12 cellular contexts compared by ENCODE assay signal in the genomic region with DNA sequence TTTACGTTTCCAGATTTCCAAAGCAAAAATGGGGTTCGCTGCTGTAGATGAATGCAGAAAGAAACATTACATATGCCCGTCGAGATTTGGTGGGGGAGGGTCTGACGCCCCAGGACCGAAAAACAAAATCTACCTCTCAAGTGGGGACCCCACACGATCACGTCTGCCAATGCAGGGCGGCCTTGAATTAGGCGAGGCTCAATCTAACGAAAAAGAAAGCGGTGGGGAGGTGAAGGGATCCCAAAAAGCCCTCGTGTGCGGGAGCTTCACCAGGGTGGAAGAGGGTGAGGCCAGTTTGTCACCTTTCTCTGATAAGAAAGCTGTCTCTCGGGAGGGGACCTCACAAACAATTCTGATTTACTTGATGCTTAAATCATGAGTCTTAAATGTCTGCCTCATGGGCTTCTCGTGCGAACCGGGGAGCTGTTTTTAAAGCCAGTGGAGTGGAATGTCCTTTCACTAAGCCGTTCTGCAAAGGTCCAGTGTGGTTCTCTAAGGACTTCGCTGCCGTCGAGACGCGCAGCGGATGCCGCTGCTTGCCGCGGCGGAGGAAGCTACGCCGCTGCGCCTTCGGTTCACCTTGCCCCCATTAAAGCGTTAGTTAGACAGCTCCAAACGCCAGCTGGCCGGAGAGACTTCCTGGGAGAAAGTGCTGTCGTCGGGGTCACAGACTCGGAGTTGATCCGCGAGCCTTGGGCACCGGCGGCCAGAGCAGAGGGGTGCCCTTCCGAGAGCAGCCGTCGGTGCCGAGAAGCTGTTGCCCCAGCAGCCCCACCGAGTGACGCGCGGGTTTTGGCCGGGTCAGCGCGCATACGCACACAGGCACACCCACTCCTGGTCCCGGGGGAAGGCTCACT. TPM values are rescaled to one million over a fixed set of nuclear protein-coding genes. Genes with fewer than 3 reads are reported as not detected.
DNase-seq lines count a peak whose midpoint lies in the region; ATAC-seq and TF ChIP-seq lines count a peak whose summit lies in the region.
"Had no signal": no experiment of that assay in that cellular context is flagged by ENCODE, and none has a peak within 500 bp of the region (broad histone marks: within the 10 kb centered on the region; RNA-seq: fewer than 3 reads in every experiment).

No MANE protein-coding gene starts in this region.

- peaks cover 48% of the 10 kb centered on the region for H3K4me1 ChIP-seq in BLaER1

- no peaks in the 10 kb centered on the region for H3K36me3 ChIP-seq in BLaER1
- H3K36me3 ChIP-seq: stomach had no signal

- H3K4me1 Mint-ChIP-seq in activated naive CD8-positive, alpha-beta T cell treated with anti-CD3 and anti-CD28 coated beads for 36 hours = peaks cover 31% of the 10 kb centered on the region
- peaks cover 18 to 41% (median 26%) of the 10 kb centered on the region in 3 donors for H3K4me1 Mint-ChIP-seq in naive B cell

- H3K4me3 Mint-ChIP-seq in activated naive CD8-positive, alpha-beta T cell treated with anti-CD3 and anti-CD28 coated beads for 36 hours = peak overlapping the region; percentile 29
- H3K4me3 Mint-ChIP-seq in naive B cell = peak overlapping the region; percentile 40 to 84 (median 76)

- H4K20me1 ChIP-seq in BLaER1 = peaks cover 47% of the 10 kb centered on the region

- H3K9me3 ChIP-seq in BLaER1 = peaks cover 20% of the 10 kb centered on the region

- H3K27ac ChIP-seq in BLaER1 = no peak overlapping the region
- H3K27ac ChIP-seq: stomach had no signal

- H3K4me3 ChIP-seq in BLaER1 (peak overlapping the region; percentile 66; the same call in 1 of the 2 replicates), GM12864 (ENCODE audit: low read depth, low read length) (peak overlapping the region; percentile 55; the same call in 1 of the 2 replicates)

- no peak overlapping the region for H3K27ac Mint-ChIP-seq in activated naive CD8-positive, alpha-beta T cell treated with anti-CD3 and anti-CD28 coated beads for 36 hours
- H3K27ac Mint-ChIP-seq in naive B cell = peak overlapping the region; percentile 38 to 99 (median 70)

- H3K27me3 ChIP-seq in BLaER1 = peaks cover 84% of the 10 kb centered on the region

- H3K4me2 ChIP-seq in BLaER1 = peak overlapping the region; percentile 98

- no peaks in the 10 kb centered on the region for H3K9me3 Mint-ChIP-seq in activated naive CD8-positive, alpha-beta T cell treated with anti-CD3 and anti-CD28 coated beads for 36 hours
- peaks cover under 1 to 31% (median 7%) of the 10 kb centered on the region in 7 donors for H3K9me3 Mint-ChIP-seq in naive B cell

- no peaks in the 10 kb centered on the region for H3K36me3 Mint-ChIP-seq in activated naive CD8-positive, alpha-beta T cell treated with anti-CD3 and anti-CD28 coated beads for 36 hours
- peaks cover 3% of the 10 kb centered on the region in 2 donors for H3K36me3 Mint-ChIP-seq in naive B cell

- DNase-seq in GM12864 (ENCODE audit: low read depth) (no peak), naive B cell (no peak), NCI-H1048 (lab: John Stamatoyannopoulos, UW) (no peak), NCI-H2196 treated with DMSO at 0.1 percent for 48 hours (lab: John Stamatoyannopoulos, UW; ENCODE audit: unreplicated experiment) (no peak), AG08396 (ENCODE audit: low spot score) (no peak)
- DNase-seq in activated naive CD8-positive, alpha-beta T cell treated with anti-CD3 and anti-CD28 coated beads for 36 hours = peak; percentile 9
- DNase-seq: NCI-H510A treated with DMSO at 0.1 percent for 48 hours, stomach, T-helper 9 cell had no signal

- no peak for TF ChIP-seq CTCF in GM12864 (IDR thresholded peaks at IDR 0.05; ENCODE audit: low read depth, low read length, missing control alignments)

- peaks cover 84% of the 10 kb centered on the region for H3K27me3 Mint-ChIP-seq in activated naive CD8-positive, alpha-beta T cell treated with anti-CD3 and anti-CD28 coated beads for 36 hours
- H3K27me3 Mint-ChIP-seq in naive B cell = peaks cover 58 to 77% (median 73%) of the 10 kb centered on the region in 3 donors

- no peak overlapping the region for H3K9ac ChIP-seq in BLaER1

- no peak for ATAC-seq in naive B cell (ENCODE audit: low read depth in 2 of 2)
- ATAC-seq in HG03354 (IDR thresholded peaks at IDR 0.05; ENCODE audit: poor library complexity, severe bottlenecking, unreplicated experiment) = no peak

RNA-seq across cellular contexts. Expression of a gene that starts 1.5 kb away (rescaled TPM):
- total RNA-seq in activated naive CD8-positive, alpha-beta T cell treated with anti-CD3 and anti-CD28 coated beads for 36 hours = under 1 TPM; 0.19 to 0.24 TPM
- not detected for polyA plus RNA-seq in naive B cell (ENCODE audit: low read depth in 6 of 6)
- total RNA-seq: endothelial cell of umbilical vein had no signal
- polyA plus RNA-seq: endothelial cell of umbilical vein, stomach had no signal

RNA-seq across cellular contexts. Expression of a gene that starts 13.7 kb away (rescaled TPM):
- under 1 TPM in 1 of 2 experiments, not detected in 1; 0.12 TPM for total RNA-seq in activated naive CD8-positive, alpha-beta T cell treated with anti-CD3 and anti-CD28 coated beads for 36 hours
- polyA plus RNA-seq in naive B cell (ENCODE audit: low read depth in 6 of 6) = not detected
- total RNA-seq: endothelial cell of umbilical vein, stomach had no signal
- polyA plus RNA-seq: endothelial cell of umbilical vein, stomach had no signal

RNA-seq across cellular contexts. Expression of a gene that starts 19.9 kb away (rescaled TPM):
- 100 to 1,000 TPM; 257 to 258 TPM for total RNA-seq in activated naive CD8-positive, alpha-beta T cell treated with anti-CD3 and anti-CD28 coated beads for 36 hours
- polyA plus RNA-seq in naive B cell (ENCODE audit: low read depth in 6 of 6) = 100 to 1,000 TPM; 135 to 244 (median 163) TPM
